In genomic region chr17:77465358-77466041, GRCh38 we compare ENCODE assay signal across 9 cellular contexts.
DNase-seq lines count a peak whose midpoint lies in the region; ATAC-seq and TF ChIP-seq lines count a peak whose summit lies in the region.
"Had no signal": no experiment of that assay in that cellular context is flagged by ENCODE, and none has a peak within 500 bp of the region (broad histone marks: within the 10 kb centered on the region; RNA-seq: fewer than 3 reads in every experiment).

No MANE protein-coding gene starts in this region.

- H3K27ac ChIP-seq in esophagus squamous epithelium (peak overlapping the region; percentile 58 to 82 (median 75)), neuronal stem cell (replicated peaks; ENCODE audit: low read length) (peak overlapping the region; percentile 98)

- no peak overlapping the region for H3K4me3 Mint-ChIP-seq in Caco-2 (ENCODE audit: unreplicated experiment)
- H3K4me3 Mint-ChIP-seq in activated CD8-positive, alpha-beta T cell treated with anti-CD3 and anti-CD28 coated beads for 36 hours = peak overlapping the region; percentile 60

- H3K4ac ChIP-seq in neuronal stem cell (ENCODE audit: low read length) = no peak overlapping the region

- no peak overlapping the region for H3K23ac ChIP-seq in neuronal stem cell (ENCODE audit: low read depth, low read length, poor library complexity)

- peaks cover 66% of the 10 kb centered on the region for H3K36me3 Mint-ChIP-seq in Caco-2 (ENCODE audit: insufficient read depth, unreplicated experiment)
- peaks cover 82% of the 10 kb centered on the region for H3K36me3 Mint-ChIP-seq in activated CD8-positive, alpha-beta T cell treated with anti-CD3 and anti-CD28 coated beads for 36 hours (ENCODE audit: low read depth)

- POLR2A ChIA-PET in Caco-2 (lab: Charles Lee) = no interaction called here
- POLR2A ChIA-PET in activated CD8-positive, alpha-beta T cell treated with anti-CD3 and anti-CD28 coated beads for 36 hours (lab: Charles Lee) = interaction anchor here (1.0 to 2.0 kb wide), 7 partner anchors 9 to 65 kb away, joined by 4 to 18 read pairs (median 7); no protein-coding TSS in a partner anchor

- intact Hi-C loops in Caco-2 (cut with micrococcal nuclease; ENCODE audit: unreplicated experiment) (no loop called here), esophagus squamous epithelium (cut with DNase I) (no loop called here)
- intact Hi-C loops in activated CD8-positive, alpha-beta T cell treated with anti-CD3 and anti-CD28 coated beads for 36 hours (cut with micrococcal nuclease) = no loop called here

- DNase-seq in Caco-2 = no peak
- DNase-seq in MG63 = peak; percentile 57
- DNase-seq in activated CD8-positive, alpha-beta T cell treated with anti-CD3 and anti-CD28 coated beads for 36 hours = peak; percentile 91
- DNase-seq in esophagus squamous epithelium (lab: John Stamatoyannopoulos, UW) = peak; percentile 73
- no peak for DNase-seq in neuronal stem cell (ENCODE audit: low spot score)
- no peak for DNase-seq in NCI-H446 (lab: John Stamatoyannopoulos, UW)
- DNase-seq in GOT3 (lab: John Stamatoyannopoulos, UW) = no peak

- ATAC-seq in GM21529 (IDR thresholded peaks at IDR 0.05; ENCODE audit: unreplicated experiment) = peak; percentile 65
- peak; percentile 81 for ATAC-seq in activated CD8-positive, alpha-beta T cell treated with anti-CD3 and anti-CD28 coated beads for 36 hours
- ATAC-seq: HCT116 had no signal

- H3K14ac ChIP-seq in neuronal stem cell (ENCODE audit: low read length) = no peak overlapping the region

- H2AK5ac ChIP-seq in neuronal stem cell (ENCODE audit: low read depth, low read length) = peak overlapping the region; percentile 60

- TF ChIP-seq CTCF in Caco-2 (IDR thresholded peaks at IDR 0.05; ENCODE audit: insufficient read depth in 1 of 2, low read depth in 1 of 2, low read length in 1 of 2, severe bottlenecking in 1 of 2, unreplicated experiment in 1 of 2) (no peak), esophagus squamous epithelium (IDR thresholded peaks at IDR 0.05) (no peak)
- no peak for TF ChIP-seq CTCF in activated CD8-positive, alpha-beta T cell treated with anti-CD3 and anti-CD28 coated beads for 36 hours (IDR thresholded peaks at IDR 0.05)

- H2BK120ac ChIP-seq in neuronal stem cell (ENCODE audit: low read depth, low read length) = peak overlapping the region; percentile 89

- H3K18ac ChIP-seq in neuronal stem cell (ENCODE audit: low read length) = peak overlapping the region; percentile 90

- no peak overlapping the region for H3K9ac ChIP-seq in neuronal stem cell (ENCODE audit: low read depth, low read length, poor library complexity)

- H3K36me3 ChIP-seq in Caco-2 (ENCODE audit: control insufficient read depth, insufficient read depth, low read length) (no peaks in the 10 kb centered on the region; the same call in 1 of the 2 replicates), MG63 (peaks cover 68% of the 10 kb centered on the region), esophagus squamous epithelium (peaks cover 0 to 35% (median 0%) of the 10 kb centered on the region in 3 donors), neuronal stem cell (replicated peaks in 1 of 2; ENCODE audit: control insufficient read depth in 2 of 2, insufficient read depth in 2 of 2, low read length in 2 of 2) (peaks cover 7 to 28% of the 10 kb centered on the region in 2 donors)

- H3K4me3 ChIP-seq in Caco-2 (ENCODE audit: low read depth, low read length) (no peak overlapping the region), MG63 (no peak overlapping the region), esophagus squamous epithelium (peak overlapping the region in 1 of 4 donors; percentile 23), neuronal stem cell (ENCODE audit: low read length in 2 of 2) (peak overlapping the region in 1 of 2 donors; percentile 51)

- CTCF ChIA-PET in Caco-2 (lab: Charles Lee) = interaction anchor here (0.6 to 0.8 kb wide), 2 partner anchors 12 to 83 kb away, joined by 4 read pairs; no protein-coding TSS in a partner anchor
- CTCF ChIA-PET in activated CD8-positive, alpha-beta T cell treated with anti-CD3 and anti-CD28 coated beads for 36 hours (lab: Charles Lee) = interaction anchor here (0.7 to 2.3 kb wide), 4 partner anchors 9 to 65 kb away, joined by 3 to 11 read pairs (median 5); no protein-coding TSS in a partner anchor

- H3K27me3 ChIP-seq in Caco-2 (replicated peaks; ENCODE audit: control insufficient read depth, insufficient read depth, low read length) (no peaks in the 10 kb centered on the region), MG63 (no peaks in the 10 kb centered on the region), esophagus squamous epithelium (no peaks in the 10 kb centered on the region), neuronal stem cell (ENCODE audit: control insufficient read depth in 3 of 3, insufficient read depth in 3 of 3, low read depth in 1 of 3, low read length in 3 of 3) (no peaks in the 10 kb centered on the region)

- H3K9me3 Mint-ChIP-seq in Caco-2 (ENCODE audit: unreplicated experiment) = peaks cover 7% of the 10 kb centered on the region
- peaks cover 1% of the 10 kb centered on the region for H3K9me3 Mint-ChIP-seq in activated CD8-positive, alpha-beta T cell treated with anti-CD3 and anti-CD28 coated beads for 36 hours

- H2BK15ac ChIP-seq in neuronal stem cell (ENCODE audit: low read length) = peak overlapping the region; percentile 69

- peak overlapping the region; percentile 51 for H3K27ac Mint-ChIP-seq in Caco-2 (ENCODE audit: unreplicated experiment)
- H3K27ac Mint-ChIP-seq in activated CD8-positive, alpha-beta T cell treated with anti-CD3 and anti-CD28 coated beads for 36 hours = peak overlapping the region; percentile 89

- peaks cover 33% of the 10 kb centered on the region for H3K4me1 Mint-ChIP-seq in Caco-2 (ENCODE audit: low read depth, unreplicated experiment)
- H3K4me1 Mint-ChIP-seq in activated CD8-positive, alpha-beta T cell treated with anti-CD3 and anti-CD28 coated beads for 36 hours (ENCODE audit: low read depth) = peaks cover 82% of the 10 kb centered on the region

- no peaks in the 10 kb centered on the region for H3K27me3 Mint-ChIP-seq in Caco-2 (ENCODE audit: insufficient read depth, unreplicated experiment)
- no peaks in the 10 kb centered on the region for H3K27me3 Mint-ChIP-seq in activated CD8-positive, alpha-beta T cell treated with anti-CD3 and anti-CD28 coated beads for 36 hours

- BruUV-seq in Caco-2 (replicated peaks; lab: Mats Ljungman, UMichigan) = no TSS peak

- no peak overlapping the region for H4K91ac ChIP-seq in neuronal stem cell (ENCODE audit: low read depth, low read length, poor library complexity)

- H3K4me2 ChIP-seq in neuronal stem cell (ENCODE audit: insufficient read depth, low read length, poor library complexity, severe bottlenecking) = peak overlapping the region; percentile 42

- H2BK5ac ChIP-seq in neuronal stem cell (ENCODE audit: low read length) = peak overlapping the region; percentile 95

- peaks cover 18% of the 10 kb centered on the region for H3K79me1 ChIP-seq in neuronal stem cell (ENCODE audit: low read depth, low read length)

- peaks cover 23% of the 10 kb centered on the region for H3K4me1 ChIP-seq in Caco-2
- H3K4me1 ChIP-seq in esophagus squamous epithelium = peaks cover 28 to 90% (median 33%) of the 10 kb centered on the region in 3 donors
- peaks cover 41 to 43% of the 10 kb centered on the region in 2 donors for H3K4me1 ChIP-seq in neuronal stem cell (ENCODE audit: control insufficient read depth in 2 of 2, insufficient read depth in 1 of 2, low read depth in 1 of 2, low read length in 2 of 2)

- no peak overlapping the region for H2AFZ ChIP-seq in neuronal stem cell (ENCODE audit: low read length)

- WGBS in esophagus squamous epithelium, 2 donors = 25 to 45% methylated on average over 4 to 5 of the region's 13 CpGs
- no CpG with 5 or more reads among the region's 13 CpGs for WGBS in neuronal stem cell (ENCODE audit: extremely low coverage in 2 of 2, insufficient read length in 2 of 2, insufficient replicate concordance in 1 of 2), 2 donors

- H4K8ac ChIP-seq in neuronal stem cell (ENCODE audit: low read depth, low read length) = no peak overlapping the region

- H3K9me3 ChIP-seq in Caco-2 (no peaks in the 10 kb centered on the region), MG63 (no peaks in the 10 kb centered on the region), esophagus squamous epithelium (no peaks in the 10 kb centered on the region), neuronal stem cell (replicated peaks in 1 of 2; ENCODE audit: control insufficient read depth in 2 of 2, insufficient read depth in 1 of 2, low read depth in 1 of 2, low read length in 2 of 2) (no peaks in the 10 kb centered on the region)

- H2BK12ac ChIP-seq in neuronal stem cell (ENCODE audit: low read length) = no peak overlapping the region

- TF ChIP-seq POLR2A in esophagus squamous epithelium (IDR thresholded peaks at IDR 0.05) = no peak

Comparison
In these comparisons a context has a peak if more than half of its experiments do, and no peak if none do; other contexts are left out.
1. DNase-seq: peak in MG63 (single experiment), activated CD8-positive, alpha-beta T cell treated with anti-CD3 and anti-CD28 coated beads for 36 hours (single experiment) and esophagus squamous epithelium (single experiment); none in Caco-2 (0 of 2), neuronal stem cell (single experiment), NCI-H446 (0 of 2) and GOT3 (single experiment).